ENCODE assay signal across 28 cellular contexts in genomic region chr5:58439094-58439644, GRCh38. TPM values are rescaled to one million over a fixed set of nuclear protein-coding genes. Genes with fewer than 3 reads are reported as not detected.
DNase-seq lines count a peak whose midpoint lies in the region; ATAC-seq and TF ChIP-seq lines count a peak whose summit lies in the region.
"Had no signal": no experiment of that assay in that cellular context is flagged by ENCODE, and none has a peak within 500 bp of the region (broad histone marks: within the 10 kb centered on the region; RNA-seq: fewer than 3 reads in every experiment).

No MANE protein-coding gene starts in this region.

- ATAC-seq in GM19463 (IDR thresholded peaks at IDR 0.05; ENCODE audit: unreplicated experiment): no peak
- ATAC-seq: HepG2, PC-3, Right ventricle myocardium inferior had no signal

- no peak for TF ChIP-seq CTCF in Caco-2 (IDR thresholded peaks at IDR 0.05; ENCODE audit: insufficient read depth in 1 of 2, low read depth in 1 of 2, low read length in 1 of 2, severe bottlenecking in 1 of 2, unreplicated experiment in 1 of 2)
- no peak for TF ChIP-seq CTCF in glutamatergic neuron (IDR thresholded peaks at IDR 0.05; ENCODE audit: partially characterized antibody, unreplicated experiment)
- no peak for TF ChIP-seq CTCF in neural progenitor cell (IDR thresholded peaks at IDR 0.05)
- no peak for TF ChIP-seq CTCF in nephron progenitor cell (IDR thresholded peaks at IDR 0.05)

- no peak overlapping the region for H3K4me3 Mint-ChIP-seq in Caco-2 (ENCODE audit: unreplicated experiment)
- H3K4me3 Mint-ChIP-seq in glutamatergic neuron (ENCODE audit: unreplicated experiment): no peak overlapping the region
- no peak overlapping the region for H3K4me3 Mint-ChIP-seq in neural progenitor cell
- H3K4me3 Mint-ChIP-seq in nephron progenitor cell: no peak overlapping the region
- H3K4me3 Mint-ChIP-seq: CD4-positive, CD25-positive, alpha-beta regulatory T cell; HFFc6 had no signal

- peaks cover 12% of the 10 kb centered on the region for H3K4me1 Mint-ChIP-seq in Caco-2 (ENCODE audit: low read depth, unreplicated experiment)
- H3K4me1 Mint-ChIP-seq in glutamatergic neuron (ENCODE audit: low read depth, unreplicated experiment): no peaks in the 10 kb centered on the region
- H3K4me1 Mint-ChIP-seq in neural progenitor cell: no peaks in the 10 kb centered on the region
- H3K4me1 Mint-ChIP-seq in nephron progenitor cell: no peaks in the 10 kb centered on the region

- no peaks in the 10 kb centered on the region for H3K79me2 ChIP-seq in neural progenitor cell (ENCODE audit: low read depth)

- H3K27ac Mint-ChIP-seq in Caco-2 (ENCODE audit: unreplicated experiment) (no peak overlapping the region), glutamatergic neuron (ENCODE audit: unreplicated experiment) (no peak overlapping the region), neural progenitor cell (no peak overlapping the region), nephron progenitor cell (no peak overlapping the region)
- H3K27ac Mint-ChIP-seq: CD4-positive, CD25-positive, alpha-beta regulatory T cell; HFFc6 had no signal

- intact Hi-C loops in Caco-2 (cut with micrococcal nuclease; ENCODE audit: unreplicated experiment): no loop called here

- no peaks in the 10 kb centered on the region for H3K36me3 Mint-ChIP-seq in Caco-2 (ENCODE audit: insufficient read depth, unreplicated experiment)
- H3K36me3 Mint-ChIP-seq in glutamatergic neuron (ENCODE audit: unreplicated experiment): no peaks in the 10 kb centered on the region
- no peaks in the 10 kb centered on the region for H3K36me3 Mint-ChIP-seq in neural progenitor cell
- H3K36me3 Mint-ChIP-seq in nephron progenitor cell (ENCODE audit: low read depth): no peaks in the 10 kb centered on the region
- H3K36me3 Mint-ChIP-seq: CD4-positive, CD25-positive, alpha-beta regulatory T cell had no signal

- H4K20me1 ChIP-seq in neural progenitor cell (ENCODE audit: low read depth): no peaks in the 10 kb centered on the region
- H4K20me1 ChIP-seq: BLaER1 had no signal

- H3K27me3 Mint-ChIP-seq in Caco-2 (ENCODE audit: insufficient read depth, unreplicated experiment) (no peaks in the 10 kb centered on the region), glutamatergic neuron (ENCODE audit: unreplicated experiment) (no peaks in the 10 kb centered on the region), neural progenitor cell (ENCODE audit: insufficient read depth, low read depth) (no peaks in the 10 kb centered on the region), nephron progenitor cell (ENCODE audit: low read depth, poor library complexity) (no peaks in the 10 kb centered on the region)

- no peak overlapping the region for H2AFZ ChIP-seq in neural progenitor cell (replicated peaks)

- H3K4me3 ChIP-seq in Caco-2 (ENCODE audit: low read depth, low read length) (no peak overlapping the region), SJCRH30 (no peak overlapping the region), neural progenitor cell (no peak overlapping the region)
- H3K4me3 ChIP-seq: BLaER1, HAP-1, SJSA1 had no signal

- H3K27me3 ChIP-seq in Caco-2 (replicated peaks; ENCODE audit: control insufficient read depth, insufficient read depth, low read length) (no peaks in the 10 kb centered on the region), SJCRH30 (no peaks in the 10 kb centered on the region), neural progenitor cell (no peaks in the 10 kb centered on the region)
- H3K27me3 ChIP-seq: BLaER1, SJSA1 had no signal

- H3K9me3 Mint-ChIP-seq in Caco-2 (ENCODE audit: unreplicated experiment) (no peaks in the 10 kb centered on the region), glutamatergic neuron (ENCODE audit: unreplicated experiment) (no peaks in the 10 kb centered on the region), neural progenitor cell (no peaks in the 10 kb centered on the region), nephron progenitor cell (peaks cover 5% of the 10 kb centered on the region)
- H3K9me3 Mint-ChIP-seq: HFFc6 had no signal

- no TSS peak for BruUV-seq in Caco-2 (replicated peaks; lab: Mats Ljungman, UMichigan)

- no peaks in the 10 kb centered on the region for H3F3A ChIP-seq in neural progenitor cell (ENCODE audit: low read depth)

- DNase-seq in Caco-2: peak; percentile 42 to 51
- peak; percentile 71 to 76 for DNase-seq in SJCRH30
- DNase-seq in glutamatergic neuron: peak; percentile 34
- DNase-seq in neural progenitor cell (ENCODE audit: low spot score): peak; percentile 7
- no peak for DNase-seq in nephron progenitor cell
- DNase-seq in LoVo (ENCODE audit: low spot score): no peak
- DNase-seq in D341Med (ENCODE audit: low spot score): no peak
- DNase-seq: CD4-positive, CD25-positive, alpha-beta regulatory T cell; DMS53; GOT3; HFFc6; Karpas-422; NCI-H1105 treated with DMSO at 0.1 percent for 48 hours; NCI-H2029; NCI-H2227 treated with DMSO at 0.1 percent for 48 hours; NCI-H526 treated with DMSO at 0.1 percent for 48 hours; PC-3 had no signal

- no peak overlapping the region for H3K9ac ChIP-seq in neural progenitor cell
- H3K9ac ChIP-seq: BLaER1 had no signal

- H3K36me3 ChIP-seq in Caco-2 (ENCODE audit: control insufficient read depth, insufficient read depth, low read length): no peaks in the 10 kb centered on the region; the same call in 1 of the 2 replicates
- H3K36me3 ChIP-seq in SJCRH30: no peaks in the 10 kb centered on the region
- no peaks in the 10 kb centered on the region for H3K36me3 ChIP-seq in neural progenitor cell
- H3K36me3 ChIP-seq: BLaER1, HAP-1, SJSA1 had no signal

- H3K27ac ChIP-seq in SJCRH30 (no peak overlapping the region), neural progenitor cell (no peak overlapping the region)
- H3K27ac ChIP-seq: BLaER1, SJSA1 had no signal

- H3K9me3 ChIP-seq in Caco-2 (no peaks in the 10 kb centered on the region), SJCRH30 (replicated peaks) (no peaks in the 10 kb centered on the region), neural progenitor cell (ENCODE audit: low read depth) (no peaks in the 10 kb centered on the region)
- H3K9me3 ChIP-seq: BLaER1, HAP-1, SJSA1 had no signal

- H3K4me1 ChIP-seq in Caco-2 (peaks cover 16% of the 10 kb centered on the region), SJCRH30 (peaks cover 29% of the 10 kb centered on the region), neural progenitor cell (no peaks in the 10 kb centered on the region)
- H3K4me1 ChIP-seq: BLaER1, HAP-1, SJSA1 had no signal

- POLR2A ChIA-PET in Caco-2 (lab: Charles Lee): no interaction called here

- CTCF ChIA-PET in Caco-2 (lab: Charles Lee): no interaction called here

- H3K4me2 ChIP-seq in neural progenitor cell: no peak overlapping the region
- H3K4me2 ChIP-seq: BLaER1 had no signal

RNA-seq across cellular contexts. Expression of gene PLK2, which starts 20.7 kb away (rescaled TPM):
- total RNA-seq in Caco-2 (2022) (31.9 and 39.2 TPM in 2 replicates), glutamatergic neuron (ENCODE audit: unreplicated experiment) (7.8 TPM), neural progenitor cell (ENCODE audit: low replicate concordance) (10.1 and 22.5 TPM in 2 replicates)
- 38.8 and 41.6 TPM in 2 replicates for total RNA-seq in SJCRH30 (2014; rRNA removed; shearing (Covaris generic))

RNA-seq across cellular contexts. Expression of gene GAPT, which starts 52.1 kb away (rescaled TPM):
- not detected in 2 replicates for total RNA-seq in Caco-2 (2022)
- not detected in 2 replicates for total RNA-seq in SJCRH30 (2014; rRNA removed; shearing (Covaris generic))
- not detected for total RNA-seq in glutamatergic neuron (ENCODE audit: unreplicated experiment)
- not detected in 2 replicates for total RNA-seq in neural progenitor cell (ENCODE audit: low replicate concordance)
- total RNA-seq: Daoy, G401, HepG2, HFFc6, HT1080, MCF 10A, NCI-H460, PC-3, SJSA1 had no signal

Comparison
In these comparisons a context has a peak if more than half of its experiments do, and no peak if none do; other contexts are left out.
1. DNase-seq: peak in Caco-2 (2 of 2), SJCRH30 (2 of 2), glutamatergic neuron (single experiment) and neural progenitor cell (single experiment); none in nephron progenitor cell (single experiment), LoVo (single experiment) and D341Med (single experiment).